Comparison of ENCODE assay signal across 16 cellular contexts in the genomic region with DNA sequence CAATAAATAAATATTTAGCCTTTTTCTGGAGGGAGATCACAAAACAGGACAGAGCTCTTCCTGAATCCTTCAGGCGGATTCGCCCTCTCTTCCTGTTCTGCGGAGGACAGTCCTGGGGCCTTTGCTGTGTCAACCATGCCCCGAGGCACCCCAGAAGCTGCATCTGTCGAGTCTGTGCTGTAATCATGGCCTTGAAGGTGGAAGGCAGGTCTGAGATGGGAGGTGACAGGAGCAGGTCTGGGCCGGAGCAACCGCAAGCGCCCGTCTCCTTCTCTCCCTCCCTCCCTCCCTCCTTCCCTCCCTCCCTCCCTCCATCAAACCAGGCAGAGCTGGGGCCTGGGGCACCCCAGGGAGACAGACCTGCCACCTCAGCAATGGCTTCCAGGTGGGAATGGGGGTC. TPM values are rescaled to one million over a fixed set of nuclear protein-coding genes. Genes with fewer than 3 reads are reported as not detected.
DNase-seq lines count a peak whose midpoint lies in the region; ATAC-seq and TF ChIP-seq lines count a peak whose summit lies in the region.
"Had no signal": no experiment of that assay in that cellular context is flagged by ENCODE, and none has a peak within 500 bp of the region (broad histone marks: within the 10 kb centered on the region; RNA-seq: fewer than 3 reads in every experiment).

No MANE protein-coding gene starts in this region.

- H3K9me3 Mint-ChIP-seq in dendritic cell treated with granulocyte-macrophage colony-stimulating factor and Interleukin-4, amounts not matched to agents 40 ng/mL and 50 ng/mL, for 4 days, result no peaks in the 10 kb centered on the region
- H3K9me3 Mint-ChIP-seq: CD4-positive, CD25-positive, alpha-beta regulatory T cell had no signal

- H2AFZ ChIP-seq in HCT116 (ENCODE audit: low read depth, low read length, poor library complexity, severe bottlenecking), result peak overlapping the region; percentile 45

- H3K79me2 ChIP-seq in HCT116 (ENCODE audit: insufficient read depth, low read length) (no peaks in the 10 kb centered on the region), mesendoderm (ENCODE audit: control insufficient read depth, insufficient read depth, low read length) (no peaks in the 10 kb centered on the region)

- no peak overlapping the region for H2AK5ac ChIP-seq in mesendoderm (ENCODE audit: low read length)

- TF ChIP-seq CTCF in HCT116 (IDR thresholded peaks at IDR 0.05 in 2 of 3, conservative IDR thresholded peaks at IDR 0.05 in 1 of 3; ENCODE audit: borderline replicate concordance in 1 of 3, insufficient read depth in 1 of 3, low read depth in 2 of 3, low read length in 2 of 3), result no peak
- TF ChIP-seq CTCF in testis (IDR thresholded peaks at IDR 0.05), result no peak

- H3K9me3 ChIP-seq in HCT116 (ENCODE audit: control insufficient read depth in 1 of 2, insufficient read depth in 1 of 2, low read depth in 1 of 2, low read length in 2 of 2) (peaks cover 0 to 4% of the 10 kb centered on the region in 2 experiments; a peak in 1 of 4 replicates), testis (no peaks in the 10 kb centered on the region)
- H3K9me3 ChIP-seq: HAP-1 had no signal

- H4K5ac ChIP-seq in mesendoderm (ENCODE audit: low read length), result no peak overlapping the region

- WGBS in mesendoderm (ENCODE audit: extremely low coverage, insufficient coverage, low lambda C conversion rate), result no CpG with 5 or more reads among the region's 9 CpGs
- WGBS in testis, 2 donors, result 63 to 72% methylated on average over 6 to 9 of the region's 9 CpGs

- H3K4me3 Mint-ChIP-seq in dendritic cell treated with granulocyte-macrophage colony-stimulating factor and Interleukin-4, amounts not matched to agents 40 ng/mL and 50 ng/mL, for 4 days, result no peak overlapping the region
- H3K4me3 Mint-ChIP-seq: CD4-positive, CD25-positive, alpha-beta regulatory T cell; IgD-negative memory B cell had no signal

- CTCF ChIA-PET in HCT116 (lab: Charles Lee), result interaction anchor here (1.2 to 1.3 kb wide), 3 partner anchors 8 to 65 kb away, joined by 3 to 4 read pairs (median 3); no protein-coding TSS in a partner anchor

- peaks cover 49% of the 10 kb centered on the region for H3K4me1 Mint-ChIP-seq in dendritic cell treated with granulocyte-macrophage colony-stimulating factor and Interleukin-4, amounts not matched to agents 40 ng/mL and 50 ng/mL, for 4 days (ENCODE audit: low read depth)

- no peak overlapping the region for H3K9ac ChIP-seq in HCT116 (ENCODE audit: low read length)
- H3K9ac ChIP-seq in mesendoderm (ENCODE audit: low read length), result no peak overlapping the region

- TF ChIP-seq POLR2A in HCT116 (IDR thresholded peaks at IDR 0.05; ENCODE audit: borderline replicate concordance, extremely low read depth, insufficient read depth, insufficient read length), result no peak
- no peak for TF ChIP-seq POLR2A in testis (IDR thresholded peaks at IDR 0.05)

- H3K4me3 ChIP-seq in HCT116 (replicated peaks in 1 of 2; ENCODE audit: low read depth in 1 of 2, low read length in 2 of 2) (no peak overlapping the region), mesendoderm (ENCODE audit: low read length) (no peak overlapping the region), testis (no peak overlapping the region)
- H3K4me3 ChIP-seq: HAP-1 had no signal

- H3K23ac ChIP-seq in mesendoderm (ENCODE audit: low read length), result no peak overlapping the region

- H3K9me2 ChIP-seq in HCT116 (ENCODE audit: insufficient read depth), result no peaks in the 10 kb centered on the region

- H4K8ac ChIP-seq in mesendoderm (ENCODE audit: low read depth, low read length), result no peak overlapping the region

- no peak for ATAC-seq in HCT116

- H3K27me3 Mint-ChIP-seq in dendritic cell treated with granulocyte-macrophage colony-stimulating factor and Interleukin-4, amounts not matched to agents 40 ng/mL and 50 ng/mL, for 4 days, result peaks cover 26% of the 10 kb centered on the region

- no peak overlapping the region for H2BK5ac ChIP-seq in mesendoderm (ENCODE audit: low read length)

- H3K56ac ChIP-seq in mesendoderm (ENCODE audit: low read length), result peak overlapping the region; percentile 64

- no peaks in the 10 kb centered on the region for H4K20me1 ChIP-seq in HCT116 (ENCODE audit: insufficient read depth)

- H2BK15ac ChIP-seq in mesendoderm (replicated peaks; ENCODE audit: low read depth), result no peak overlapping the region

- peak overlapping the region; percentile 19 for H3K27ac Mint-ChIP-seq in dendritic cell treated with granulocyte-macrophage colony-stimulating factor and Interleukin-4, amounts not matched to agents 40 ng/mL and 50 ng/mL, for 4 days
- H3K27ac Mint-ChIP-seq: IgD-negative memory B cell had no signal

- H3K18ac ChIP-seq in mesendoderm (ENCODE audit: low read length), result no peak overlapping the region

- RAD21 ChIA-PET in HCT116 (lab: Charles Lee; ENCODE audit: low non-redundant PET in 1 of 2, low total read pairs in 2 of 2, uncharacterized antibody in 2 of 2, unreplicated experiment in 2 of 2), result no interaction called here

- no peak for DNase-seq in HCT116 (ENCODE audit: low read depth, low spot score)
- DNase-seq in mesendoderm, result peak; percentile 36
- DNase-seq in testis, result no peak
- no peak for DNase-seq in HK-2 (ENCODE audit: unreplicated experiment)
- no peak for DNase-seq in T-helper 9 cell
- DNase-seq: AML-193; Calu3; CD4-positive, CD25-positive, alpha-beta regulatory T cell; MV-4-11; NCI-H1436; NCI-H2029 treated with DMSO at 0.1 percent for 48 hours; NCI-H510A treated with DMSO at 0.1 percent for 48 hours; SHP77 treated with DMSO at 0.1 percent for 48 hours had no signal

- BruUV-seq in HCT116 (replicated peaks; lab: Mats Ljungman, UMichigan), result no TSS peak

- H3K27me3 ChIP-seq in HCT116 (ENCODE audit: insufficient read depth, low read length) (no peaks in the 10 kb centered on the region), mesendoderm (ENCODE audit: insufficient read depth, low read length, poor library complexity) (no peaks in the 10 kb centered on the region), testis (no peaks in the 10 kb centered on the region)

- intact Hi-C loops in HCT116 (cut with micrococcal nuclease), result no loop called here
- intact Hi-C loops in dendritic cell treated with granulocyte-macrophage colony-stimulating factor and Interleukin-4, amounts not matched to agents 40 ng/mL and 50 ng/mL, for 4 days (cut with micrococcal nuclease), result no loop called here
- intact Hi-C loops in testis (cut with DNase I; ENCODE audit: low total_unique reads), result no loop called here

- no peak overlapping the region for H2BK120ac ChIP-seq in mesendoderm (ENCODE audit: low read depth, low read length)

- no peak for TF ChIP-seq RAD21 in HCT116 (IDR thresholded peaks at IDR 0.05; ENCODE audit: low read depth)

- H3K4ac ChIP-seq in mesendoderm (ENCODE audit: low read depth, low read length), result no peak overlapping the region

- H3K4me1 ChIP-seq in HCT116 (ENCODE audit: control insufficient read depth in 1 of 2, insufficient read depth in 2 of 2, low read length in 2 of 2), result peaks cover 27 to 57% of the 10 kb centered on the region in 2 experiments
- H3K4me1 ChIP-seq in mesendoderm (ENCODE audit: control insufficient read depth, low read depth, low read length), result peaks cover 2% of the 10 kb centered on the region
- no peaks in the 10 kb centered on the region for H3K4me1 ChIP-seq in testis

- no peaks in the 10 kb centered on the region for H3K79me1 ChIP-seq in mesendoderm (ENCODE audit: low read length)

- H3K36me3 Mint-ChIP-seq in dendritic cell treated with granulocyte-macrophage colony-stimulating factor and Interleukin-4, amounts not matched to agents 40 ng/mL and 50 ng/mL, for 4 days (ENCODE audit: low read depth), result no peaks in the 10 kb centered on the region
- H3K36me3 Mint-ChIP-seq: CD4-positive, CD25-positive, alpha-beta regulatory T cell; IgD-negative memory B cell had no signal

- H3K36me3 ChIP-seq in HCT116 (ENCODE audit: control insufficient read depth in 1 of 2, insufficient read depth in 2 of 2, low read length in 2 of 2) (no peaks in the 10 kb centered on the region), mesendoderm (ENCODE audit: control insufficient read depth, insufficient read depth, low read length) (no peaks in the 10 kb centered on the region), testis (ENCODE audit: low read depth, missing control alignments) (no peaks in the 10 kb centered on the region)
- H3K36me3 ChIP-seq: HAP-1 had no signal

- no peak overlapping the region for H3K4me2 ChIP-seq in HCT116 (ENCODE audit: low read length)
- no peak overlapping the region for H3K4me2 ChIP-seq in mesendoderm (ENCODE audit: low read length)

- no peak overlapping the region for H3K27ac ChIP-seq in HCT116 (ENCODE audit: low read depth, low read length)
- no peak overlapping the region for H3K27ac ChIP-seq in mesendoderm (ENCODE audit: low read depth, low read length)
- no peak overlapping the region for H3K27ac ChIP-seq in testis

- POLR2A ChIA-PET in HCT116 (lab: Charles Lee), result no interaction called here

TF ChIP-seq in HCT116, 20 proteins besides CTCF, POLR2A, EP300 and RAD21 (continues in another document):
- TF ChIP-seq ZNF274 (IDR thresholded peaks at IDR 0.05; ENCODE audit: low read depth, low read length), result no peak
- TF ChIP-seq SIN3A (IDR thresholded peaks at IDR 0.05; ENCODE audit: low read depth), result no peak

RNA-seq across cellular contexts. Expression of gene FXYD3, which starts 4.6 kb away (rescaled TPM):
- total RNA-seq in HCT116 (2021; ENCODE audit: unreplicated experiment) (17.4 TPM), testis (1 to 10 TPM in 1 of 2 donors, not detected in 1; 2.6 TPM)
- 28.6 and 32.2 TPM in 2 replicates for polyA plus RNA-seq in HCT116 (2012)
- 0.10 TPM for polyA plus RNA-seq in mesendoderm (2013, experiment 1 of 2)
- 0.10 TPM for polyA plus RNA-seq in mesendoderm (2013, experiment 2 of 2)
- polyA plus RNA-seq in testis (ENCODE audit: insufficient read depth, low read depth, low replicate concordance), result not detected
- total RNA-seq: CD4-positive, CD25-positive, alpha-beta regulatory T cell had no signal
- polyA plus RNA-seq: CD4-positive, CD25-positive, alpha-beta regulatory T cell; IgD-negative memory B cell had no signal

RNA-seq across cellular contexts. Expression of gene LGI4, which starts 23.9 kb away (rescaled TPM):
- 0.32 TPM for total RNA-seq in HCT116 (2021; ENCODE audit: unreplicated experiment)
- 0.94 and 1.4 TPM in 2 replicates for polyA plus RNA-seq in HCT116 (2012)
- 0.34 TPM for polyA plus RNA-seq in mesendoderm (2013, experiment 1 of 2)
- polyA plus RNA-seq in mesendoderm (2013, experiment 2 of 2), result 0.49 TPM
- 1 to 10 TPM; 4.5 to 7.9 TPM for total RNA-seq in testis
- 4.5 TPM for polyA plus RNA-seq in testis (ENCODE audit: insufficient read depth, low read depth, low replicate concordance)
- polyA plus RNA-seq: CD4-positive, CD25-positive, alpha-beta regulatory T cell; IgD-negative memory B cell had no signal

RNA-seq across cellular contexts. Expression of gene FXYD1, which starts 27.6 kb away (rescaled TPM):
- total RNA-seq in HCT116 (2021; ENCODE audit: unreplicated experiment), result 7.8 TPM
- polyA plus RNA-seq in HCT116 (2012), result 8.7 and 12.0 TPM in 2 replicates
- 3.2 TPM for polyA plus RNA-seq in mesendoderm (2013, experiment 1 of 2)
- polyA plus RNA-seq in mesendoderm (2013, experiment 2 of 2), result 3.1 TPM
- 10 to 100 TPM in 1 of 2 donors, 1 to 10 TPM in 1; 2.3 to 11.1 TPM for total RNA-seq in testis
- polyA plus RNA-seq in testis (ENCODE audit: insufficient read depth, low read depth, low replicate concordance), result 48.5 TPM

RNA-seq across cellular contexts. Expression of gene FXYD7, which starts 32.1 kb away (rescaled TPM):
- total RNA-seq in HCT116 (2021; ENCODE audit: unreplicated experiment), result 0.71 TPM
- polyA plus RNA-seq in HCT116 (2012), result 0.46 and 0.52 TPM in 2 replicates
- polyA plus RNA-seq in mesendoderm (2013, experiment 1 of 2), result 3.8 TPM
- polyA plus RNA-seq in mesendoderm (2013, experiment 2 of 2), result 4.5 TPM
- total RNA-seq in testis, result 1 to 10 TPM in 1 of 2 donors, not detected in 1; 1.2 TPM
- 2.1 TPM for polyA plus RNA-seq in testis (ENCODE audit: insufficient read depth, low read depth, low replicate concordance)

RNA-seq across cellular contexts. Expression of gene FXYD5, which starts 43.6 kb away (rescaled TPM):
- 123 TPM for total RNA-seq in HCT116 (2021; ENCODE audit: unreplicated experiment)
- polyA plus RNA-seq in HCT116 (2012), result 416 TPM in 2 replicates
- polyA plus RNA-seq in mesendoderm (2013, experiment 1 of 2), result 130 TPM
- polyA plus RNA-seq in mesendoderm (2013, experiment 2 of 2), result 134 TPM
- 10 to 100 TPM in 1 of 2 donors, 1 to 10 TPM in 1; 5.7 to 17.5 TPM for total RNA-seq in testis
- 38.1 TPM for polyA plus RNA-seq in testis (ENCODE audit: insufficient read depth, low read depth, low replicate concordance)
